ENCODE assay signal across 24 cellular contexts in the genomic region with DNA sequence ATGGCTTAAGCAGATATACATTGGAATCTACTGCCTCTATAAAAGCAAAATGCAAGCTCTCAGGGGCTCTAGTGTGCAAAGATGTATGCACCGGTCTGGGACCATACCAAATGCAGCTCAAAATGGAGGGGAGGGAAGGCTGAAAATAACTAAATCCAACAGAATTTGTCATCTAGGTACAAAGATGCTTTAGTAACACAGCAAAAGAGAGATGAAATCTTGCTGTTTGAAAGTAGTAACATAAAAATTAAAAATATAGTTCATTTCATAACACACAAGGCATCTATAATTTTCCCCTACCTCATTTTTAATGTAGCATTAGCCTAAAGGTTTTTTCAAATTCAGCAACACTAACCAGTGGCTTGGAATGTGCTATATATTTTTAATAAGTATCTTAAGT.
"Had no signal": no experiment of that assay in that cellular context is flagged by ENCODE, and none has a peak within 500 bp of the region (broad histone marks: within the 10 kb centered on the region; RNA-seq: fewer than 3 reads in every experiment).

No MANE protein-coding gene starts in this region.

- H3K36me3 ChIP-seq: esophagus muscularis mucosa, thoracic aorta had no signal

- H3K27ac Mint-ChIP-seq: activated CD8-positive, alpha-beta T cell treated with anti-CD3 and anti-CD28 coated beads for 36 hours; activated T-helper 17 cell treated with anti-CD3 and anti-CD28 coated beads, Interleukin-2, amount 50 U/mL, for 72 hours; T-helper 17 cell had no signal

- H3K9me3 Mint-ChIP-seq: activated CD8-positive, alpha-beta T cell treated with anti-CD3 and anti-CD28 coated beads for 36 hours; activated T-cell treated with anti-CD3 and anti-CD28 coated beads, Interleukin-2, amount 50 U/mL, for 4 hours; activated T-helper 17 cell treated with anti-CD3 and anti-CD28 coated beads, Interleukin-2, amount 50 U/mL, for 72 hours; nephron had no signal

- H3K4me3 ChIP-seq: esophagus muscularis mucosa, thoracic aorta had no signal

- H3K4me1 ChIP-seq: parathyroid adenoma had no signal

- H3K4me3 Mint-ChIP-seq: activated CD8-positive, alpha-beta T cell treated with anti-CD3 and anti-CD28 coated beads for 36 hours; activated T-cell treated with anti-CD3 and anti-CD28 coated beads, Interleukin-2, amount 50 U/mL, for 4 hours; activated T-helper 17 cell treated with anti-CD3 and anti-CD28 coated beads, Interleukin-2, amount 50 U/mL, for 72 hours; T-helper 17 cell had no signal

- FAIRE-seq: astrocyte, urothelium cell line had no signal

- H3K27me3 ChIP-seq: esophagus muscularis mucosa had no signal

- DNase-seq: activated CD4-positive, alpha-beta T cell treated with anti-CD3 and anti-CD28 coated beads for 1 hour; activated CD4-positive, alpha-beta T cell treated with anti-CD3 and anti-CD28 coated beads, Interleukin-2, amount 50 U/mL, for 1 hour; activated gamma-delta T cell treated with Interleukin-2 at 50 U/mL for 16 hours; activated naive CD4-positive, alpha-beta T cell treated with anti-CD3 and anti-CD28 coated beads, Interleukin-2, amount 50 U/mL, for 16 hours; activated T-cell treated with anti-CD3 and anti-CD28 coated beads, Interleukin-2, amount 50 U/mL, for 4 hours; amniotic stem cell; foreskin melanocyte; islet precursor cell; left ventricle myocardium superior; occipital lobe; right cardiac atrium; stimulated activated CD4-positive, alpha-beta T cell treated with anti-CD3 and anti-CD28 coated beads, Interleukin-2, amount 100 ng/mL, for 48 hours; stimulated activated naive CD8-positive, alpha-beta T cell treated with anti-CD3 and anti-CD28 coated beads, Interleukin-15, Interleukin-2, amounts not matched to agents 100 U/mL and 50 U/mL, for 24 hours; T-helper 17 cell; T1000; trophoblast cell had no signal

- ATAC-seq: activated CD8-positive, alpha-beta T cell treated with anti-CD3 and anti-CD28 coated beads for 36 hours; activated T-cell treated with anti-CD3 and anti-CD28 coated beads, Interleukin-2, amount 50 U/mL, for 4 hours; left ventricle myocardium superior; right cardiac atrium; stimulated activated naive CD8-positive, alpha-beta T cell treated with anti-CD3 and anti-CD28 coated beads, Interleukin-15, Interleukin-2, amounts not matched to agents 100 U/mL and 50 U/mL, for 24 hours; T-helper 17 cell had no signal

- H3K9me3 ChIP-seq: esophagus muscularis mucosa, thoracic aorta had no signal

- H3K27me3 Mint-ChIP-seq: activated CD8-positive, alpha-beta T cell treated with anti-CD3 and anti-CD28 coated beads for 36 hours; activated T-helper 17 cell treated with anti-CD3 and anti-CD28 coated beads, Interleukin-2, amount 50 U/mL, for 72 hours; T-helper 17 cell had no signal

- H3K27ac ChIP-seq: esophagus muscularis mucosa, parathyroid adenoma, thoracic aorta had no signal

- H3K9ac ChIP-seq: parathyroid adenoma had no signal

- H2AFZ ChIP-seq: parathyroid adenoma had no signal
